In the genomic region with DNA sequence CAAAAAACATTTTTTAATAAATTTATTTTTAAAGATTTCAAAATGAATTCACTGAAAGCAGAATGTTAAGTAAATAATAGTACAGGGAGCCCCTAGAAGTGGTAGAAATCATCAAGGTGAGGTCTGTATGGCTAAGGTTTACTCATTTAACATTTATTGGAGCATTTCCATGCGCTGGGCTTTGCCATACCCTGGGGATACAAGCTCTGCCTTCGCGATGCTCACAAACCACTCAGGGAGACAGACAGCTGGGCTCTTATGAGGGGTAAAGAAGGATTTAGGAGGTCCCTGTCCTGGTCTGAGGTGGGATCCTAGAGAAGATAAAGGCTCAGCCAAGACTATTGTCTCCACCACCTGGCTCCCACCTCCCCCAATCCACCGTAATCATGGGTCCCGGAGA, we compare ENCODE assay signal across 16 cellular contexts. TPM values are rescaled to one million over a fixed set of nuclear protein-coding genes. Genes with fewer than 3 reads are reported as not detected.
DNase-seq lines count a peak whose midpoint lies in the region; ATAC-seq, FAIRE-seq and TF ChIP-seq lines count a peak whose summit lies in the region.
"Had no signal": no experiment of that assay in that cellular context is flagged by ENCODE, and none has a peak within 500 bp of the region (broad histone marks: within the 10 kb centered on the region; RNA-seq: fewer than 3 reads in every experiment).

No MANE protein-coding gene starts in this region.

- peak overlapping the region; percentile 77 for H3K27ac Mint-ChIP-seq in astrocyte (ENCODE audit: unreplicated experiment)
- no peak overlapping the region for H3K27ac Mint-ChIP-seq in CD4-positive, alpha-beta memory T cell
- H3K27ac Mint-ChIP-seq: CD8-positive, alpha-beta memory T cell had no signal

- H3K9me3 ChIP-seq in mammary epithelial cell (replicated peaks; ENCODE audit: insufficient read depth, low read length) (no peaks in the 10 kb centered on the region), breast epithelium (no peaks in the 10 kb centered on the region), astrocyte (ENCODE audit: insufficient read depth, low read depth, low read length) (no peaks in the 10 kb centered on the region), mesodermal cell (ENCODE audit: control insufficient read depth, low read length) (no peaks in the 10 kb centered on the region)
- no peaks in the 10 kb centered on the region for H3K9me3 ChIP-seq in CD4-positive, alpha-beta memory T cell (ENCODE audit: control insufficient read depth in 1 of 2, low read length in 2 of 2)

- dilution Hi-C loops in mammary epithelial cell (cut with HindIII; ENCODE audit: low sequenced_read_pairs), result no loop called here

- H3K4me1 Mint-ChIP-seq in astrocyte (ENCODE audit: low read depth, unreplicated experiment), result peaks cover 72% of the 10 kb centered on the region
- H3K4me1 Mint-ChIP-seq in CD4-positive, alpha-beta memory T cell, result peaks cover 0 to 10% (median 8%) of the 10 kb centered on the region in 4 donors

- H3K4me1 ChIP-seq in mammary epithelial cell (ENCODE audit: insufficient read depth, low read length) (peaks cover 58% of the 10 kb centered on the region), breast epithelium (peaks cover 13 to 17% of the 10 kb centered on the region in 2 donors), astrocyte (ENCODE audit: insufficient read depth, low read length) (peaks cover 73% of the 10 kb centered on the region), mesodermal cell (ENCODE audit: control insufficient read depth, insufficient read depth, low read length, poor library complexity, severe bottlenecking) (peaks cover 70% of the 10 kb centered on the region)
- peaks cover 6% of the 10 kb centered on the region for H3K4me1 ChIP-seq in CD4-positive, alpha-beta memory T cell (ENCODE audit: insufficient read depth, low read length)

- ATAC-seq in GM21381 (IDR thresholded peaks at IDR 0.05; ENCODE audit: unreplicated experiment), result no peak
- ATAC-seq: PC-3 had no signal

- no peak for DNase-seq in mammary epithelial cell
- DNase-seq in breast epithelium (ENCODE audit: low spot score in 2 of 2), result no peak
- DNase-seq in astrocyte (ENCODE audit: low read depth), result no peak
- DNase-seq in GOT3 (lab: John Stamatoyannopoulos, UW), result no peak
- DNase-seq in CD4-positive, alpha-beta memory T cell, result no peak
- DNase-seq: CD8-positive, alpha-beta memory T cell; DMS79 treated with DMSO at 0.1 percent for 48 hours; KG1; NCI-H1105 treated with DMSO at 0.1 percent for 48 hours; NCI-H1694; NCI-H2227 treated with DMSO at 0.1 percent for 48 hours; PC-3 had no signal

- POLR2A ChIA-PET in CD4-positive, alpha-beta memory T cell (lab: Charles Lee; ENCODE audit: partially characterized antibody), result no interaction called here

- H3K36me3 ChIP-seq in mammary epithelial cell (ENCODE audit: insufficient read depth, low read length) (no peaks in the 10 kb centered on the region), breast epithelium (no peaks in the 10 kb centered on the region), astrocyte (ENCODE audit: insufficient read depth, low read length) (peaks cover 44% of the 10 kb centered on the region), mesodermal cell (ENCODE audit: control insufficient read depth, insufficient read depth, low read length) (peaks cover 89% of the 10 kb centered on the region)
- H3K36me3 ChIP-seq in CD4-positive, alpha-beta memory T cell (ENCODE audit: insufficient read depth, low read length), result no peaks in the 10 kb centered on the region

- CTCF ChIA-PET in mammary epithelial cell (lab: Charles Lee; ENCODE audit: low non-redundant PET), result no interaction called here
- CTCF ChIA-PET in CD4-positive, alpha-beta memory T cell (lab: Charles Lee; ENCODE audit: partially characterized antibody), result no interaction called here

- H3K27me3 Mint-ChIP-seq in astrocyte (ENCODE audit: low read depth, unreplicated experiment), result no peaks in the 10 kb centered on the region
- H3K27me3 Mint-ChIP-seq in CD4-positive, alpha-beta memory T cell, result peaks cover 1 to 6% of the 10 kb centered on the region in 2 donors

- H3K27me3 ChIP-seq in mammary epithelial cell (ENCODE audit: insufficient read depth, low read length), result no peaks in the 10 kb centered on the region
- no peaks in the 10 kb centered on the region for H3K27me3 ChIP-seq in breast epithelium
- no peaks in the 10 kb centered on the region for H3K27me3 ChIP-seq in astrocyte (ENCODE audit: insufficient read depth, low read length)
- H3K27me3 ChIP-seq in CD4-positive, alpha-beta memory T cell (ENCODE audit: insufficient read depth, low read length), result no peaks in the 10 kb centered on the region

- no TSS peak for BruUV-seq in mammary epithelial cell (replicated peaks; lab: Mats Ljungman, UMichigan)

- no peaks in the 10 kb centered on the region for H3K79me2 ChIP-seq in mammary epithelial cell (ENCODE audit: insufficient read depth, low read length)
- H3K79me2 ChIP-seq in astrocyte (ENCODE audit: insufficient read depth, low read length), result no peaks in the 10 kb centered on the region

- no peak overlapping the region for H3K27ac ChIP-seq in mammary epithelial cell (ENCODE audit: insufficient read depth, low read depth, low read length)
- peak overlapping the region in 1 of 2 donors; percentile 52 for H3K27ac ChIP-seq in breast epithelium
- H3K27ac ChIP-seq in astrocyte (ENCODE audit: low read depth, low read length), result peak overlapping the region; percentile 98
- peak overlapping the region; percentile 36 for H3K27ac ChIP-seq in mesodermal cell (ENCODE audit: low read depth, low read length, severe bottlenecking)
- no peak overlapping the region for H3K27ac ChIP-seq in CD4-positive, alpha-beta memory T cell (ENCODE audit: low read depth, low read length)

- H3K4me2 ChIP-seq in mammary epithelial cell (ENCODE audit: insufficient read depth, low read depth, low read length) (no peak overlapping the region), astrocyte (ENCODE audit: low read length) (no peak overlapping the region)

- intact Hi-C loops in mammary epithelial cell (cut with micrococcal nuclease) (no loop called here), breast epithelium (cut with DNase I; ENCODE audit: low total_unique reads) (no loop called here)
- intact Hi-C loops in CD4-positive, alpha-beta memory T cell (cut with micrococcal nuclease), result no loop called here

- FAIRE-seq in astrocyte (lab: Jason Lieb, UNC), result no peak
- FAIRE-seq: A204.1, H54 had no signal

- TF ChIP-seq CTCF in mammary epithelial cell (conservative IDR thresholded peaks at IDR 0.05 in 1 of 2, IDR thresholded peaks at IDR 0.05 in 1 of 2; ENCODE audit: extremely low read depth in 1 of 2, insufficient read depth in 1 of 2, low read depth in 1 of 2, low read length in 2 of 2) (no peak), breast epithelium (IDR thresholded peaks at IDR 0.05) (no peak), astrocyte (IDR thresholded peaks at IDR 0.05; ENCODE audit: insufficient read depth, low read depth, low read length) (no peak)

- H3K4me3 ChIP-seq in mammary epithelial cell (replicated peaks in 1 of 3; ENCODE audit: insufficient read depth in 1 of 3, low read depth in 2 of 3, low read length in 3 of 3) (no peak overlapping the region), breast epithelium (no peak overlapping the region), astrocyte (ENCODE audit: insufficient read depth, low read depth, low read length) (no peak overlapping the region), mesodermal cell (ENCODE audit: extremely low read depth, insufficient read depth, low read length, poor library complexity, severe bottlenecking) (no peak overlapping the region)
- no peak overlapping the region for H3K4me3 ChIP-seq in CD4-positive, alpha-beta memory T cell (ENCODE audit: low read length in 2 of 2)

- peaks cover 36% of the 10 kb centered on the region for H3K36me3 Mint-ChIP-seq in astrocyte (ENCODE audit: low read depth, unreplicated experiment)
- H3K36me3 Mint-ChIP-seq in CD4-positive, alpha-beta memory T cell, result no peaks in the 10 kb centered on the region
- H3K36me3 Mint-ChIP-seq: CD8-positive, alpha-beta memory T cell had no signal

- no peak overlapping the region for H3K9ac ChIP-seq in mammary epithelial cell (ENCODE audit: insufficient read depth, low read length)
- peak overlapping the region; percentile 14 for H3K9ac ChIP-seq in astrocyte (ENCODE audit: low read length)

- 95% methylated on average over 5 of the region's 5 CpGs for WGBS in mammary epithelial cell (ENCODE audit: low coverage, missing lambda C conversion rate)
- 100% methylated on average over 3 to 5 of the region's 5 CpGs for WGBS in mesodermal cell (ENCODE audit: insufficient coverage in 2 of 2), 2 experiments

- TF ChIP-seq POLR2A in breast epithelium (IDR thresholded peaks at IDR 0.05), result no peak

- H3K9me3 Mint-ChIP-seq in astrocyte (ENCODE audit: unreplicated experiment), result no peaks in the 10 kb centered on the region
- no peaks in the 10 kb centered on the region for H3K9me3 Mint-ChIP-seq in CD4-positive, alpha-beta memory T cell
- H3K9me3 Mint-ChIP-seq: CD8-positive, alpha-beta memory T cell had no signal

- H4K20me1 ChIP-seq in mammary epithelial cell (ENCODE audit: insufficient read depth, low read length) (no peaks in the 10 kb centered on the region), astrocyte (ENCODE audit: insufficient read depth, low read length) (peaks cover 4% of the 10 kb centered on the region)

- no peak overlapping the region for H3K4me3 Mint-ChIP-seq in astrocyte (ENCODE audit: unreplicated experiment)
- H3K4me3 Mint-ChIP-seq in CD4-positive, alpha-beta memory T cell, result no peak overlapping the region
- H3K4me3 Mint-ChIP-seq: CD8-positive, alpha-beta memory T cell had no signal

- in situ Hi-C loops in mammary epithelial cell (cut with MboI; ENCODE audit: low sequenced_read_pairs in 2 of 2), result loop anchor here in 1 of 2 donors (5.0 kb wide), 1 partner anchor 205 kb away; no protein-coding TSS in a partner anchor

- H2AFZ ChIP-seq in mammary epithelial cell (ENCODE audit: low read depth, low read length), result peak overlapping the region; percentile 41
- H2AFZ ChIP-seq in astrocyte (ENCODE audit: low read depth, low read length), result no peak overlapping the region

RNA-seq across cellular contexts. Expression of a gene that starts 11.3 kb away (rescaled TPM):
- 100 to 1,000 TPM in 1 of 2 donors, 10 to 100 TPM in 1; 50.5 to 173 TPM for total RNA-seq in mammary epithelial cell
- polyA plus RNA-seq in mammary epithelial cell, result 32.4 TPM
- polyA minus RNA-seq in mammary epithelial cell, result 109 TPM
- total RNA-seq in breast epithelium, result 10 to 100 TPM; 12.3 to 35.9 (median 24.3) TPM
- 67.1 and 74.4 TPM in 2 replicates for total RNA-seq in astrocyte
- 16.6 TPM for polyA plus RNA-seq in mesodermal cell (2013, experiment 1 of 2)
- 14.0 TPM for polyA plus RNA-seq in mesodermal cell (2013, experiment 2 of 2)
- total RNA-seq in CD4-positive, alpha-beta memory T cell, result under 1 TPM; 0.47 to 0.76 TPM
- not detected for polyA plus RNA-seq in CD4-positive, alpha-beta memory T cell

RNA-seq across cellular contexts. Expression of a gene that starts 18.6 kb away (rescaled TPM):
- total RNA-seq in mammary epithelial cell (10 to 100 TPM; 18.2 to 68.2 TPM), breast epithelium (1,000 to 10,000 TPM in 1 of 3 donors, 100 to 1,000 TPM in 2; 113 to 1,485 (median 459) TPM), astrocyte (1,220 and 1,246 TPM in 2 replicates)
- 24.9 TPM for polyA plus RNA-seq in mammary epithelial cell
- polyA minus RNA-seq in mammary epithelial cell, result 35.5 TPM
- 766 TPM for polyA plus RNA-seq in mesodermal cell (2013, experiment 1 of 2)
- polyA plus RNA-seq in mesodermal cell (2013, experiment 2 of 2), result 653 TPM
- under 1 TPM; 0.55 to 0.84 TPM for total RNA-seq in CD4-positive, alpha-beta memory T cell
- polyA plus RNA-seq in CD4-positive, alpha-beta memory T cell, result not detected
- total RNA-seq: CD8-positive, alpha-beta memory T cell; PC-3 had no signal
- polyA plus RNA-seq: CD8-positive, alpha-beta memory T cell had no signal

Comparison
In these comparisons a context has a peak if more than half of its experiments do, and no peak if none do; other contexts are left out.
1. H3K27ac ChIP-seq: peak in astrocyte (single experiment) and mesodermal cell (single experiment); none in mammary epithelial cell (single experiment) and CD4-positive, alpha-beta memory T cell (single experiment).
2. RNA of a gene that starts 11.3 kb away (total RNA-seq): 50.5 to 173 TPM in mammary epithelial cell, 67.1 to 74.4 TPM in astrocyte and 12.3 to 35.9 TPM in breast epithelium; 0.47 to 0.76 TPM in CD4-positive, alpha-beta memory T cell; every median in the first group is over 4 times any median in the second.
3. RNA of a gene that starts 18.6 kb away (total RNA-seq): 1,220 to 1,246 TPM in astrocyte, 113 to 1,485 TPM in breast epithelium and 18.2 to 68.2 TPM in mammary epithelial cell; 0.55 to 0.84 TPM in CD4-positive, alpha-beta memory T cell; every median in the first group is over 10 times any median in the second.